1 cellular context compared by ENCODE assay signal in genomic region chr19:50725218-50725931, GRCh38.
TF ChIP-seq lines count a peak whose summit lies in the region.

No MANE protein-coding gene starts in this region.

TF ChIP-seq in A549, 52 proteins besides CTCF, POLR2A, EP300 and RAD21 (continued from another document):
- TF ChIP-seq NPAS2 (CRISPR knock-in tag; IDR thresholded peaks at IDR 0.05; ENCODE audit: borderline replicate concordance) = no peak
- TF ChIP-seq REST (IDR thresholded peaks at IDR 0.05) = no peak
- peak; percentile 78; the same call in 1 of the 2 replicates for TF ChIP-seq HOXB5 (CRISPR knock-in tag; IDR thresholded peaks at IDR 0.05)
- TF ChIP-seq JUNB (IDR thresholded peaks at IDR 0.05) = no peak
- TF ChIP-seq CBX2 (IDR thresholded peaks at IDR 0.05; ENCODE audit: borderline replicate concordance, low read depth) = no peak
- no peak for TF ChIP-seq KDM1A (IDR thresholded peaks at IDR 0.05; ENCODE audit: low read depth)
- no peak for TF ChIP-seq CHD4 (IDR thresholded peaks at IDR 0.05; ENCODE audit: borderline replicate concordance)
- TF ChIP-seq, protein P1, sequence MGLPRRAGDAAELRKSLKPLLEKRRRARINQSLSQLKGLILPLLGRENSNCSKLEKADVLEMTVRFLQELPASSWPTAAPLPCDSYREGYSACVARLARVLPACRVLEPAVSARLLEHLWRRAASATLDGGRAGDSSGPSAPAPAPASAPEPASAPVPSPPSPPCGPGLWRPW (IDR thresholded peaks at IDR 0.05) = no peak
- no peak for TF ChIP-seq BHLHE40 (IDR thresholded peaks at IDR 0.05; ENCODE audit: low read depth, low read length)
- no peak for TF ChIP-seq SMC3 (IDR thresholded peaks at IDR 0.05)
- TF ChIP-seq MYC (IDR thresholded peaks at IDR 0.05; ENCODE audit: borderline replicate concordance, low read length) = no peak
- no peak for TF ChIP-seq POLR2AphosphoS2 (conservative IDR thresholded peaks at IDR 0.05; ENCODE audit: low read length)
- TF ChIP-seq FOSB (CRISPR knock-in tag; IDR thresholded peaks at IDR 0.05) = no peak
- TF ChIP-seq RARB (CRISPR knock-in tag; IDR thresholded peaks at IDR 0.05) = no peak
- no peak for TF ChIP-seq ZFP36 (IDR thresholded peaks at IDR 0.05; ENCODE audit: borderline replicate concordance, partially characterized antibody)
- TF ChIP-seq, protein P2, sequence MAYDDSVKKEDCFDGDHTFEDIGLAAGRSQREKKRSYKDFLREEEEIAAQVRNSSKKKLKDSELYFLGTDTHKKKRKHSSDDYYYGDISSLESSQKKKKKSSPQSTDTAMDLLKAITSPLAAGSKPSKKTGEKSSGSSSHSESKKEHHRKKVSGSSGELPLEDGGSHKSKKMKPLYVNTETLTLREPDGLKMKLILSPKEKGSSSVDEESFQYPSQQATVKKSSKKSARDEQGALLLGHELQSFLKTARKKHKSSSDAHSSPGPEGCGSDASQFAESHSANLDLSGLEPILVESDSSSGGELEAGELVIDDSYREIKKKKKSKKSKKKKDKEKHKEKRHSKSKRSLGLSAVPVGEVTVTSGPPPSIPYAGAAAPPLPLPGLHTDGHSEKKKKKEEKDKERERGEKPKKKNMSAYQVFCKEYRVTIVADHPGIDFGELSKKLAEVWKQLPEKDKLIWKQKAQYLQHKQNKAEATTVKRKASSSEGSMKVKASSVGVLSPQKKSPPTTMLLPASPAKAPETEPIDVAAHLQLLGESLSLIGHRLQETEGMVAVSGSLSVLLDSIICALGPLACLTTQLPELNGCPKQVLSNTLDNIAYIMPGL (CRISPR knock-in tag; IDR thresholded peaks at IDR 0.05; ENCODE audit: borderline replicate concordance) = no peak
- no peak for TF ChIP-seq RCOR1 (IDR thresholded peaks at IDR 0.05; ENCODE audit: low read depth, low read length)
- no peak for TF ChIP-seq ATOH8 (CRISPR knock-in tag; IDR thresholded peaks at IDR 0.05; ENCODE audit: low read depth)
TF ChIP-seq in A549: peak in this region for 8.
